ENCODE assay signal across 13 cellular contexts in the genomic region with DNA sequence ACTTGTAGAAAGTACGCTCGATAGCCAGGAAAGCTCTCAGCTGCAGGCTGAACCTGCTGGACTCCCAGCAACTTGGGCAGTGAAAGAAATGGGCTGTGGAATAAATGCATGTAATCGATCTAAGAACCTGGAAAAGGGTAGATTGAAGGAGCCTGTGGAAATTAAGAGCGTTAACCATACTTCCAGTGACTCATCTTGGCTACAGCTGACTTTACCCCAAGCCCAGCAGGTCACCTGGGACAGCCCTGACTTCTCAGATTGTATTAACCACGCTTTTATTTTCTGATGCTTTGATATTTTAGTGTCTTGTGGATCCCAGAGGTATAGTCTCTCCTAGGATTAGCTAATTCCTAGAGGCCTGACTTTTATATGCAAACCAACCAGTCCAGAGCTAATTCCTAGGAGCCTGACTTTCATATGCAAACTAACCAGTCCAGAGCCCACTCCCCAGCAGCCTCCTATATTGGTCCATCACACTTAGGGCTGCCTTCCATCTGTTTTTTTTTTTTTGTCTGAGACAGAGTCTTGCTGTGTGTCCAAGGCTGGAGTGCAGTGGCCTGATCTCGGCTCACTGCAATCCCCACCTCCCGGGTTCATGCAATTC.
DNase-seq lines count a peak whose midpoint lies in the region; ATAC-seq and TF ChIP-seq lines count a peak whose summit lies in the region.
"Had no signal": no experiment of that assay in that cellular context is flagged by ENCODE, and none has a peak within 500 bp of the region (broad histone marks: within the 10 kb centered on the region; RNA-seq: fewer than 3 reads in every experiment).

No MANE protein-coding gene starts in this region.

- H3K4me1 Mint-ChIP-seq in mesothelial cell of epicardium = peaks cover 20% of the 10 kb centered on the region

- peaks cover 29% of the 10 kb centered on the region for H3K36me3 Mint-ChIP-seq in mesothelial cell of epicardium

- H3K27ac Mint-ChIP-seq in mesothelial cell of epicardium = peak overlapping the region; percentile 25

- H3K4me3 ChIP-seq in KMS-11 (IDR thresholded peaks at IDR 0.05; ENCODE audit: insufficient read depth, low read depth, low read length) (no peak overlapping the region), astrocyte of the cerebellum (ENCODE audit: low read depth, low read length) (no peak overlapping the region)
- H3K4me3 ChIP-seq: breast epithelium, GM23248, right lobe of liver had no signal

- H3K9me3 Mint-ChIP-seq in mesothelial cell of epicardium = no peaks in the 10 kb centered on the region

- no peak overlapping the region for H3K4me3 Mint-ChIP-seq in mesothelial cell of epicardium

- DNase-seq in EH (ENCODE audit: low read depth) (peak; percentile 24), astrocyte of the cerebellum (ENCODE audit: low read depth) (peak; percentile 69), mesothelial cell of epicardium (ENCODE audit: low spot score in 2 of 2, unreplicated experiment in 2 of 2) (no peak), T-helper 9 cell (no peak), nucleus accumbens (lab: John Stamatoyannopoulos, UW) (no peak)
- DNase-seq: GM23248; NCI-H2081; stimulated activated naive CD4-positive, alpha-beta T cell treated with Interleukin-2 at 50 U/mL for 16 hours had no signal

- no peak overlapping the region for H2AFZ ChIP-seq in KMS-11 (ENCODE audit: low read depth)
- H2AFZ ChIP-seq: GM23248 had no signal

- H3K79me2 ChIP-seq in KMS-11 (ENCODE audit: insufficient read depth, low read depth) = 0 out of 2 replicates have a peak, but pooled peaks cover 4% of the 10 kb centered on the region

- no peaks in the 10 kb centered on the region for H4K20me1 ChIP-seq in KMS-11 (ENCODE audit: insufficient read depth)

- no peak overlapping the region for H3K4me2 ChIP-seq in KMS-11

- no peak for TF ChIP-seq CTCF in KMS-11 (conservative IDR thresholded peaks at IDR 0.05; ENCODE audit: low read depth, low read length)
- no peak for TF ChIP-seq CTCF in astrocyte of the cerebellum (IDR thresholded peaks at IDR 0.05; ENCODE audit: low read depth, low read length, missing control alignments)
- no peak for TF ChIP-seq CTCF in mesothelial cell of epicardium (IDR thresholded peaks at IDR 0.05; ENCODE audit: unreplicated experiment)

- H3K27ac ChIP-seq in KMS-11 = peak overlapping the region; percentile 97; the same call in 1 of the 2 replicates
- H3K27ac ChIP-seq: breast epithelium, GM23248, right lobe of liver had no signal

- in situ Hi-C loops in astrocyte of the cerebellum (cut with HindIII; ENCODE audit: low sequenced_read_pairs) = no loop called here

- H3K27me3 Mint-ChIP-seq in mesothelial cell of epicardium (ENCODE audit: low read depth) = no peaks in the 10 kb centered on the region

- H3K27me3 ChIP-seq in KMS-11 (ENCODE audit: insufficient read depth, low read depth) = no peaks in the 10 kb centered on the region
- H3K27me3 ChIP-seq: breast epithelium, right lobe of liver had no signal

- H3K4me1 ChIP-seq in KMS-11 (ENCODE audit: low read depth, poor library complexity, severe bottlenecking) = peaks cover 57% of the 10 kb centered on the region
- H3K4me1 ChIP-seq: right lobe of liver had no signal

- H3K9ac ChIP-seq in KMS-11 = no peak overlapping the region
- H3K9ac ChIP-seq: GM23248 had no signal

- ATAC-seq in HG02588 (IDR thresholded peaks at IDR 0.05; ENCODE audit: unreplicated experiment) = no peak
- ATAC-seq: right lobe of liver, Right ventricle myocardium inferior had no signal

- H3K36me3 ChIP-seq in KMS-11 (ENCODE audit: insufficient read depth) = no peaks in the 10 kb centered on the region
- H3K36me3 ChIP-seq: breast epithelium had no signal

Comparison
In these comparisons a context has a peak if more than half of its experiments do, and no peak if none do; other contexts are left out.
1. DNase-seq: peak in EH (single experiment) and astrocyte of the cerebellum (single experiment); none in mesothelial cell of epicardium (0 of 2), T-helper 9 cell (single experiment) and nucleus accumbens (0 of 56).